In the genomic region with DNA sequence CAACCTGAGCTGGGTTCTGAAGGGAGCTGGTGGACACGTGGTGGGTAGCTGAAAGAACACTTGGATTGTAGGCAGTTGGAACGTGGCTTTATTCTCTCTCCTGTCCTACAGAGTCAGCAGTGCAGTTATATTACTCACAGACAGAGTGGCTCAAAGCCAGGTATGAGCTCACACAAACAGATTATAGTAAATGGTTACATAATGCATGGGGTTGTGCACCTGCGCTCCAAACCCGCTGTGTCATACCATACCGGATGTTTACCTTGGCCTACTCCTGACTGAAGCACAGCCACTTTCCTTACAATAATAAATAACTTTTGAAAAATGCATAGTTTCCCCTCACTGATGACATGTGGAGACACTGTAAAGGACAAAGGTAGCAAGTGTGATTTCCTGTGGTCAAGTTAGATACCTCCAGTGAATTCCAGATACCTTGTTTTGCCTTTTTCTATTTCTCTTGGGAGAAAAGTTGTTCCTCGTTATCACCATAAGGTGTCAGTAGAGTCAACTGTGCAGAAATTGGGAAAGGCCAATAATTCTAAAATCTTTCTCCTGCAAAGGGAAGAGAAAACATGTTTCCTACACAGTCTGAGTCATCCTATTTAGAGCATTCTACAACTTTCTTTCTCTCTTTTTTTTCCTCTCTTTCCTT, we compare ENCODE assay signal across 1 cellular context.
TF ChIP-seq lines count a peak whose summit lies in the region.

No MANE protein-coding gene starts in this region.

TF ChIP-seq in K562, 482 proteins besides CTCF, POLR2A, EP300 and RAD21 (continued from another document and continues in another):
- TF ChIP-seq SIX5 (IDR thresholded peaks at IDR 0.05; ENCODE audit: borderline replicate concordance in 1 of 2, insufficient read depth in 1 of 2, low read depth in 1 of 2, low read length in 2 of 2): no peak
- TF ChIP-seq, protein P1, sequence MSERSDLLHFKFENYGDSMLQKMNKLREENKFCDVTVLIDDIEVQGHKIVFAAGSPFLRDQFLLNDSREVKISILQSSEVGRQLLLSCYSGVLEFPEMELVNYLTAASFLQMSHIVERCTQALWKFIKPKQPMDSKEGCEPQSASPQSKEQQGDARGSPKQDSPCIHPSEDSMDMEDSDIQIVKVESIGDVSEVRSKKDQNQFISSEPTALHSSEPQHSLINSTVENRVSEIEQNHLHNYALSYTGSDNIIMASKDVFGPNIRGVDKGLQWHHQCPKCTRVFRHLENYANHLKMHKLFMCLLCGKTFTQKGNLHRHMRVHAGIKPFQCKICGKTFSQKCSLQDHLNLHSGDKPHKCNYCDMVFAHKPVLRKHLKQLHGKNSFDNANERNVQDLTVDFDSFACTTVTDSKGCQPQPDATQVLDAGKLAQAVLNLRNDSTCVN (CRISPR knock-in tag; IDR thresholded peaks at IDR 0.05): no peak
- 0 out of 2 replicates have a peak, but pooled peaks have one; percentile 51 for TF ChIP-seq ZEB2 (IDR thresholded peaks at IDR 0.05)
- TF ChIP-seq, protein P2, sequence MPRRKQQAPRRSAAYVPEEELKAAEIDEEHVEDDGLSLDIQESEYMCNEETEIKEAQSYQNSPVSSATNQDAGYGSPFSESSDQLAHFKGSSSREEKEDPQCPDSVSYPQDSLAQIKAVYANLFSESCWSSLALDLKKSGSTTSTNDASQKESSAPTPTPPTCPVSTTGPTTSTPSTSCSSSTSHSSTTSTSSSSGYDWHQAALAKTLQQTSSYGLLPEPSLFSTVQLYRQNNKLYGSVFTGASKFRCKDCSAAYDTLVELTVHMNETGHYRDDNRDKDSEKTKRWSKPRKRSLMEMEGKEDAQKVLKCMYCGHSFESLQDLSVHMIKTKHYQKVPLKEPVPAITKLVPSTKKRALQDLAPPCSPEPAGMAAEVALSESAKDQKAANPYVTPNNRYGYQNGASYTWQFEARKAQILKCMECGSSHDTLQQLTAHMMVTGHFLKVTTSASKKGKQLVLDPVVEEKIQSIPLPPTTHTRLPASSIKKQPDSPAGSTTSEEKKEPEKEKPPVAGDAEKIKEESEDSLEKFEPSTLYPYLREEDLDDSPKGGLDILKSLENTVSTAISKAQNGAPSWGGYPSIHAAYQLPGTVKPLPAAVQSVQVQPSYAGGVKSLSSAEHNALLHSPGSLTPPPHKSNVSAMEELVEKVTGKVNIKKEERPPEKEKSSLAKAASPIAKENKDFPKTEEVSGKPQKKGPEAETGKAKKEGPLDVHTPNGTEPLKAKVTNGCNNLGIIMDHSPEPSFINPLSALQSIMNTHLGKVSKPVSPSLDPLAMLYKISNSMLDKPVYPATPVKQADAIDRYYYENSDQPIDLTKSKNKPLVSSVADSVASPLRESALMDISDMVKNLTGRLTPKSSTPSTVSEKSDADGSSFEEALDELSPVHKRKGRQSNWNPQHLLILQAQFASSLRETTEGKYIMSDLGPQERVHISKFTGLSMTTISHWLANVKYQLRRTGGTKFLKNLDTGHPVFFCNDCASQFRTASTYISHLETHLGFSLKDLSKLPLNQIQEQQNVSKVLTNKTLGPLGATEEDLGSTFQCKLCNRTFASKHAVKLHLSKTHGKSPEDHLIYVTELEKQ (CRISPR knock-in tag; IDR thresholded peaks at IDR 0.05): no peak
- TF ChIP-seq ELF2 (CRISPR knock-in tag; IDR thresholded peaks at IDR 0.05): no peak
- TF ChIP-seq, protein P3, sequence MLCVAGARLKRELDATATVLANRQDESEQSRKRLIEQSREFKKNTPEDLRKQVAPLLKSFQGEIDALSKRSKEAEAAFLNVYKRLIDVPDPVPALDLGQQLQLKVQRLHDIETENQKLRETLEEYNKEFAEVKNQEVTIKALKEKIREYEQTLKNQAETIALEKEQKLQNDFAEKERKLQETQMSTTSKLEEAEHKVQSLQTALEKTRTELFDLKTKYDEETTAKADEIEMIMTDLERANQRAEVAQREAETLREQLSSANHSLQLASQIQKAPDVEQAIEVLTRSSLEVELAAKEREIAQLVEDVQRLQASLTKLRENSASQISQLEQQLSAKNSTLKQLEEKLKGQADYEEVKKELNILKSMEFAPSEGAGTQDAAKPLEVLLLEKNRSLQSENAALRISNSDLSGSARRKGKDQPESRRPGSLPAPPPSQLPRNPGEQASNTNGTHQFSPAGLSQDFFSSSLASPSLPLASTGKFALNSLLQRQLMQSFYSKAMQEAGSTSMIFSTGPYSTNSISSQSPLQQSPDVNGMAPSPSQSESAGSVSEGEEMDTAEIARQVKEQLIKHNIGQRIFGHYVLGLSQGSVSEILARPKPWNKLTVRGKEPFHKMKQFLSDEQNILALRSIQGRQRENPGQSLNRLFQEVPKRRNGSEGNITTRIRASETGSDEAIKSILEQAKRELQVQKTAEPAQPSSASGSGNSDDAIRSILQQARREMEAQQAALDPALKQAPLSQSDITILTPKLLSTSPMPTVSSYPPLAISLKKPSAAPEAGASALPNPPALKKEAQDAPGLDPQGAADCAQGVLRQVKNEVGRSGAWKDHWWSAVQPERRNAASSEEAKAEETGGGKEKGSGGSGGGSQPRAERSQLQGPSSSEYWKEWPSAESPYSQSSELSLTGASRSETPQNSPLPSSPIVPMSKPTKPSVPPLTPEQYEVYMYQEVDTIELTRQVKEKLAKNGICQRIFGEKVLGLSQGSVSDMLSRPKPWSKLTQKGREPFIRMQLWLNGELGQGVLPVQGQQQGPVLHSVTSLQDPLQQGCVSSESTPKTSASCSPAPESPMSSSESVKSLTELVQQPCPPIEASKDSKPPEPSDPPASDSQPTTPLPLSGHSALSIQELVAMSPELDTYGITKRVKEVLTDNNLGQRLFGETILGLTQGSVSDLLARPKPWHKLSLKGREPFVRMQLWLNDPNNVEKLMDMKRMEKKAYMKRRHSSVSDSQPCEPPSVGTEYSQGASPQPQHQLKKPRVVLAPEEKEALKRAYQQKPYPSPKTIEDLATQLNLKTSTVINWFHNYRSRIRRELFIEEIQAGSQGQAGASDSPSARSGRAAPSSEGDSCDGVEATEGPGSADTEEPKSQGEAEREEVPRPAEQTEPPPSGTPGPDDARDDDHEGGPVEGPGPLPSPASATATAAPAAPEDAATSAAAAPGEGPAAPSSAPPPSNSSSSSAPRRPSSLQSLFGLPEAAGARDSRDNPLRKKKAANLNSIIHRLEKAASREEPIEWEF (CRISPR knock-in tag; IDR thresholded peaks at IDR 0.05): no peak
- TF ChIP-seq STAT5A (IDR thresholded peaks at IDR 0.05; ENCODE audit: borderline replicate concordance, low read length): no peak
- no peak for TF ChIP-seq POU5F1 (IDR thresholded peaks at IDR 0.05; ENCODE audit: borderline replicate concordance, low read depth, low read length, partially characterized antibody)
- TF ChIP-seq ELF4 (CRISPR knock-in tag; IDR thresholded peaks at IDR 0.05): no peak
- TF ChIP-seq ZNF217 (CRISPR knock-in tag; IDR thresholded peaks at IDR 0.05): no peak
- TF ChIP-seq, protein P4, sequence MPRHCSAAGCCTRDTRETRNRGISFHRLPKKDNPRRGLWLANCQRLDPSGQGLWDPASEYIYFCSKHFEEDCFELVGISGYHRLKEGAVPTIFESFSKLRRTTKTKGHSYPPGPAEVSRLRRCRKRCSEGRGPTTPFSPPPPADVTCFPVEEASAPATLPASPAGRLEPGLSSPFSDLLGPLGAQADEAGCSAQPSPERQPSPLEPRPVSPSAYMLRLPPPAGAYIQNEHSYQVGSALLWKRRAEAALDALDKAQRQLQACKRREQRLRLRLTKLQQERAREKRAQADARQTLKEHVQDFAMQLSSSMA (CRISPR knock-in tag; IDR thresholded peaks at IDR 0.05): no peak
- no peak for TF ChIP-seq MEF2A (IDR thresholded peaks at IDR 0.05; ENCODE audit: control insufficient read depth, low read depth, low read length)
- TF ChIP-seq, protein P5, sequence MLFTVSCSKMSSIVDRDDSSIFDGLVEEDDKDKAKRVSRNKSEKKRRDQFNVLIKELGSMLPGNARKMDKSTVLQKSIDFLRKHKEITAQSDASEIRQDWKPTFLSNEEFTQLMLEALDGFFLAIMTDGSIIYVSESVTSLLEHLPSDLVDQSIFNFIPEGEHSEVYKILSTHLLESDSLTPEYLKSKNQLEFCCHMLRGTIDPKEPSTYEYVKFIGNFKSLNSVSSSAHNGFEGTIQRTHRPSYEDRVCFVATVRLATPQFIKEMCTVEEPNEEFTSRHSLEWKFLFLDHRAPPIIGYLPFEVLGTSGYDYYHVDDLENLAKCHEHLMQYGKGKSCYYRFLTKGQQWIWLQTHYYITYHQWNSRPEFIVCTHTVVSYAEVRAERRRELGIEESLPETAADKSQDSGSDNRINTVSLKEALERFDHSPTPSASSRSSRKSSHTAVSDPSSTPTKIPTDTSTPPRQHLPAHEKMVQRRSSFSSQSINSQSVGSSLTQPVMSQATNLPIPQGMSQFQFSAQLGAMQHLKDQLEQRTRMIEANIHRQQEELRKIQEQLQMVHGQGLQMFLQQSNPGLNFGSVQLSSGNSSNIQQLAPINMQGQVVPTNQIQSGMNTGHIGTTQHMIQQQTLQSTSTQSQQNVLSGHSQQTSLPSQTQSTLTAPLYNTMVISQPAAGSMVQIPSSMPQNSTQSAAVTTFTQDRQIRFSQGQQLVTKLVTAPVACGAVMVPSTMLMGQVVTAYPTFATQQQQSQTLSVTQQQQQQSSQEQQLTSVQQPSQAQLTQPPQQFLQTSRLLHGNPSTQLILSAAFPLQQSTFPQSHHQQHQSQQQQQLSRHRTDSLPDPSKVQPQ (CRISPR knock-in tag; IDR thresholded peaks at IDR 0.05; ENCODE audit: borderline replicate concordance): no peak
- no peak for TF ChIP-seq JUND (IDR thresholded peaks at IDR 0.05; ENCODE audit: borderline replicate concordance, low read depth, low read length)
- TF ChIP-seq JUND (tag; IDR thresholded peaks at IDR 0.05; ENCODE audit: borderline replicate concordance, low read depth, low read length): peak; percentile 46; the same call in 1 of the 3 replicates
- TF ChIP-seq ZNF384 (IDR thresholded peaks at IDR 0.05; ENCODE audit: low read depth, low read length): no peak
- no peak for TF ChIP-seq SREBF1 (IDR thresholded peaks at IDR 0.05; ENCODE audit: borderline replicate concordance, low read depth, low read length)
- TF ChIP-seq ZFX (CRISPR knock-in tag; IDR thresholded peaks at IDR 0.05): no peak
- TF ChIP-seq FOXA3 (CRISPR knock-in tag; conservative IDR thresholded peaks at IDR 0.05 in 1 of 2, IDR thresholded peaks at IDR 0.05 in 1 of 2): 0 out of 4 replicates have a peak, but pooled peaks of 1 of the 2 experiments have one; percentile 70
- TF ChIP-seq ZC3H8 (IDR thresholded peaks at IDR 0.05): no peak
- TF ChIP-seq TAF15 (IDR thresholded peaks at IDR 0.05; ENCODE audit: low read depth, low read length): no peak
- TF ChIP-seq CEBPG (CRISPR knock-in tag; IDR thresholded peaks at IDR 0.05): no peak
- TF ChIP-seq CEBPG (tag; conservative IDR thresholded peaks at IDR 0.05 in 1 of 2, IDR thresholded peaks at IDR 0.05 in 1 of 2): no peak
- TF ChIP-seq, protein P6, sequence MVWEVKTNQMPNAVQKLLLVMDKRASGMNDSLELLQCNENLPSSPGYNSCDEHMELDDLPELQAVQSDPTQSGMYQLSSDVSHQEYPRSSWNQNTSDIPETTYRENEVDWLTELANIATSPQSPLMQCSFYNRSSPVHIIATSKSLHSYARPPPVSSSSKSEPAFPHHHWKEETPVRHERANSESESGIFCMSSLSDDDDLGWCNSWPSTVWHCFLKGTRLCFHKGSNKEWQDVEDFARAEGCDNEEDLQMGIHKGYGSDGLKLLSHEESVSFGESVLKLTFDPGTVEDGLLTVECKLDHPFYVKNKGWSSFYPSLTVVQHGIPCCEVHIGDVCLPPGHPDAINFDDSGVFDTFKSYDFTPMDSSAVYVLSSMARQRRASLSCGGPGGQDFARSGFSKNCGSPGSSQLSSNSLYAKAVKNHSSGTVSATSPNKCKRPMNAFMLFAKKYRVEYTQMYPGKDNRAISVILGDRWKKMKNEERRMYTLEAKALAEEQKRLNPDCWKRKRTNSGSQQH (CRISPR knock-in tag; IDR thresholded peaks at IDR 0.05): no peak
- TF ChIP-seq, protein P7, sequence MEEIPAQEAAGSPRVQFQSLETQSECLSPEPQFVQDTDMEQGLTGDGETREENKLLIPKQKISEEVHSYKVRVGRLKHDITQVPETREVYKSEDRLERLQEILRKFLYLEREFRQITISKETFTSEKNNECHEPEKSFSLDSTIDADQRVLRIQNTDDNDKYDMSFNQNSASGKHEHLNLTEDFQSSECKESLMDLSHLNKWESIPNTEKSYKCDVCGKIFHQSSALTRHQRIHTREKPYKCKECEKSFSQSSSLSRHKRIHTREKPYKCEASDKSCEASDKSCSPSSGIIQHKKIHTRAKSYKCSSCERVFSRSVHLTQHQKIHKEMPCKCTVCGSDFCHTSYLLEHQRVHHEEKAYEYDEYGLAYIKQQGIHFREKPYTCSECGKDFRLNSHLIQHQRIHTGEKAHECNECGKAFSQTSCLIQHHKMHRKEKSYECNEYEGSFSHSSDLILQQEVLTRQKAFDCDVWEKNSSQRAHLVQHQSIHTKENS (CRISPR knock-in tag; IDR thresholded peaks at IDR 0.05): no peak
- no peak for TF ChIP-seq HNRNPUL1 (IDR thresholded peaks at IDR 0.05; ENCODE audit: low read length)
- TF ChIP-seq ESRRA (IDR thresholded peaks at IDR 0.05; ENCODE audit: borderline replicate concordance, low read depth): no peak
- TF ChIP-seq, protein P8, sequence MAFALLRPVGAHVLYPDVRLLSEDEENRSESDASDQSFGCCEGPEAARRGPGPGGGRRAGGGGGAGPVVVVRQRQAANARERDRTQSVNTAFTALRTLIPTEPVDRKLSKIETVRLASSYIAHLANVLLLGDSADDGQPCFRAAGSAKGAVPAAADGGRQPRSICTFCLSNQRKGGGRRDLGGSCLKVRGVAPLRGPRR (CRISPR knock-in tag; IDR thresholded peaks at IDR 0.05): no peak
- no peak for TF ChIP-seq MCM7 (IDR thresholded peaks at IDR 0.05)
- TF ChIP-seq ZNF165 (CRISPR knock-in tag; IDR thresholded peaks at IDR 0.05; ENCODE audit: borderline replicate concordance): no peak
- no peak for TF ChIP-seq PHF21A (IDR thresholded peaks at IDR 0.05; ENCODE audit: borderline replicate concordance, low read depth)
- TF ChIP-seq ZNF551 (CRISPR knock-in tag; IDR thresholded peaks at IDR 0.05): no peak
- no peak for TF ChIP-seq PHTF2 (CRISPR knock-in tag; IDR thresholded peaks at IDR 0.05)
- TF ChIP-seq ZNF253 (CRISPR knock-in tag; conservative IDR thresholded peaks at IDR 0.05): no peak
- TF ChIP-seq, protein P9, sequence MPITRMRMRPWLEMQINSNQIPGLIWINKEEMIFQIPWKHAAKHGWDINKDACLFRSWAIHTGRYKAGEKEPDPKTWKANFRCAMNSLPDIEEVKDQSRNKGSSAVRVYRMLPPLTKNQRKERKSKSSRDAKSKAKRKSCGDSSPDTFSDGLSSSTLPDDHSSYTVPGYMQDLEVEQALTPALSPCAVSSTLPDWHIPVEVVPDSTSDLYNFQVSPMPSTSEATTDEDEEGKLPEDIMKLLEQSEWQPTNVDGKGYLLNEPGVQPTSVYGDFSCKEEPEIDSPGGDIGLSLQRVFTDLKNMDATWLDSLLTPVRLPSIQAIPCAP (CRISPR knock-in tag; IDR thresholded peaks at IDR 0.05; ENCODE audit: borderline replicate concordance): no peak
- no peak for TF ChIP-seq MYC (IDR thresholded peaks at IDR 0.05; ENCODE audit: low read depth, low read length)
- no peak for TF ChIP-seq MYC (CRISPR knock-in tag; IDR thresholded peaks at IDR 0.05; ENCODE audit: borderline replicate concordance, low read depth)
- TF ChIP-seq ZNF316 (IDR thresholded peaks at IDR 0.05): no peak
- TF ChIP-seq, protein P10, sequence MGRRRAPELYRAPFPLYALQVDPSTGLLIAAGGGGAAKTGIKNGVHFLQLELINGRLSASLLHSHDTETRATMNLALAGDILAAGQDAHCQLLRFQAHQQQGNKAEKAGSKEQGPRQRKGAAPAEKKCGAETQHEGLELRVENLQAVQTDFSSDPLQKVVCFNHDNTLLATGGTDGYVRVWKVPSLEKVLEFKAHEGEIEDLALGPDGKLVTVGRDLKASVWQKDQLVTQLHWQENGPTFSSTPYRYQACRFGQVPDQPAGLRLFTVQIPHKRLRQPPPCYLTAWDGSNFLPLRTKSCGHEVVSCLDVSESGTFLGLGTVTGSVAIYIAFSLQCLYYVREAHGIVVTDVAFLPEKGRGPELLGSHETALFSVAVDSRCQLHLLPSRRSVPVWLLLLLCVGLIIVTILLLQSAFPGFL (CRISPR knock-in tag; IDR thresholded peaks at IDR 0.05): no peak
- no peak for TF ChIP-seq PCBP1 (IDR thresholded peaks at IDR 0.05; ENCODE audit: low read depth, low read length, poor library complexity, severe bottlenecking)
- no peak for TF ChIP-seq CBX2 (IDR thresholded peaks at IDR 0.05; ENCODE audit: insufficient read depth, low read length, poor library complexity, severe bottlenecking)
- TF ChIP-seq ZNF589 (CRISPR knock-in tag; IDR thresholded peaks at IDR 0.05; ENCODE audit: low read depth): no peak
